ENCODE assay signal across 19 cellular contexts in genomic region chrX:72280210-72280882, GRCh38. TPM values are rescaled to one million over a fixed set of nuclear protein-coding genes. Genes with fewer than 3 reads are reported as not detected.
A peak's percentile ranks its signal among the peaks of the same experiment; 100 is the strongest.
DNase-seq lines count a peak whose midpoint lies in the region; TF ChIP-seq lines count a peak whose summit lies in the region.
"Had no signal": no experiment of that assay in that cellular context is flagged by ENCODE, and none has a peak within 500 bp of the region (broad histone marks: within the 10 kb centered on the region; RNA-seq: fewer than 3 reads in every experiment).

No MANE protein-coding gene starts in this region.

- H3K4me3 Mint-ChIP-seq in immature natural killer cell, result no peak overlapping the region
- H3K4me3 Mint-ChIP-seq: activated T-helper 17 cell treated with anti-CD3 and anti-CD28 coated beads, Interleukin-2, amount 50 U/mL, for 72 hours; endodermal cell; memory B cell; natural killer cell; T-cell had no signal

- H3K27me3 Mint-ChIP-seq in immature natural killer cell (ENCODE audit: low read depth in 3 of 3), result peaks cover 3 to 5% (median 3%) of the 10 kb centered on the region in 3 donors
- H3K27me3 Mint-ChIP-seq: memory B cell had no signal

- H3K27me3 ChIP-seq in neuronal stem cell (ENCODE audit: control insufficient read depth in 3 of 3, insufficient read depth in 3 of 3, low read depth in 1 of 3, low read length in 3 of 3), result peaks cover 0 to 5% (median 0%) of the 10 kb centered on the region in 3 experiments
- H3K27me3 ChIP-seq in thyroid gland, result no peaks in the 10 kb centered on the region

- H3K4me1 ChIP-seq in neuronal stem cell (ENCODE audit: control insufficient read depth in 2 of 2, insufficient read depth in 1 of 2, low read depth in 1 of 2, low read length in 2 of 2) (peaks cover 7 to 12% of the 10 kb centered on the region in 2 donors), thyroid gland (peaks cover 3 to 10% of the 10 kb centered on the region in 2 donors), OCI-LY7 (ENCODE audit: insufficient read depth, low read length, poor library complexity, severe bottlenecking) (peaks cover 3% of the 10 kb centered on the region)

- peak overlapping the region; percentile 74 for H2AFZ ChIP-seq in neuronal stem cell (ENCODE audit: low read length)
- no peak overlapping the region for H2AFZ ChIP-seq in OCI-LY7 (ENCODE audit: low read length)

- H3K4me1 Mint-ChIP-seq in immature natural killer cell, result peaks cover 12% of the 10 kb centered on the region in 2 donors
- H3K4me1 Mint-ChIP-seq: activated T-helper 17 cell treated with anti-CD3 and anti-CD28 coated beads, Interleukin-2, amount 50 U/mL, for 72 hours had no signal

- POLR2A ChIA-PET in OCI-LY7 (lab: Charles Lee), result no interaction called here

- TF ChIP-seq POLR2A in thyroid gland (IDR thresholded peaks at IDR 0.05), result no peak

- H2BK5ac ChIP-seq in neuronal stem cell (ENCODE audit: low read length), result no peak overlapping the region

- intact Hi-C loops in thyroid gland (cut with DNase I), result no loop called here
- intact Hi-C loops in OCI-LY7 (cut with micrococcal nuclease; ENCODE audit: unreplicated experiment), result no loop called here

- peak overlapping the region; percentile 18 for H3K4me2 ChIP-seq in neuronal stem cell (ENCODE audit: insufficient read depth, low read length, poor library complexity, severe bottlenecking)
- no peak overlapping the region for H3K4me2 ChIP-seq in OCI-LY7 (ENCODE audit: low read length)

- H3K36me3 ChIP-seq in neuronal stem cell (replicated peaks in 1 of 2; ENCODE audit: control insufficient read depth in 2 of 2, insufficient read depth in 2 of 2, low read length in 2 of 2) (peaks cover 3 to 11% of the 10 kb centered on the region in 2 donors), thyroid gland (no peaks in the 10 kb centered on the region), OCI-LY7 (ENCODE audit: insufficient read depth, low read length) (peaks cover 16% of the 10 kb centered on the region)

- 0 out of 2 replicates have a peak, but pooled peaks cover 7% of the 10 kb centered on the region for H4K20me1 ChIP-seq in OCI-LY7 (ENCODE audit: insufficient read depth, low read length)

- H3K4me3 ChIP-seq in neuronal stem cell (ENCODE audit: low read length in 2 of 2), result no peak overlapping the region
- no peak overlapping the region for H3K4me3 ChIP-seq in thyroid gland (replicated peaks in 1 of 3)
- no peak overlapping the region for H3K4me3 ChIP-seq in OCI-LY7 (ENCODE audit: low read depth, low read length, poor library complexity, severe bottlenecking)

- H4K8ac ChIP-seq in neuronal stem cell (ENCODE audit: low read depth, low read length), result no peak overlapping the region

- no peaks in the 10 kb centered on the region for H3K9me3 ChIP-seq in neuronal stem cell (replicated peaks in 1 of 2; ENCODE audit: control insufficient read depth in 2 of 2, insufficient read depth in 1 of 2, low read depth in 1 of 2, low read length in 2 of 2)
- no peaks in the 10 kb centered on the region for H3K9me3 ChIP-seq in thyroid gland
- no peaks in the 10 kb centered on the region for H3K9me3 ChIP-seq in OCI-LY7 (ENCODE audit: low read length)

- peaks cover 17% of the 10 kb centered on the region for H3K79me2 ChIP-seq in OCI-LY7 (ENCODE audit: insufficient read depth, low read depth, low read length)

- no peak overlapping the region for H2AK5ac ChIP-seq in neuronal stem cell (ENCODE audit: low read depth, low read length)

- no peak overlapping the region for H3K4ac ChIP-seq in neuronal stem cell (ENCODE audit: low read length)

- BruUV-seq in OCI-LY7 (replicated peaks; lab: Mats Ljungman, UMichigan), result no TSS peak

- H3K23ac ChIP-seq in neuronal stem cell (ENCODE audit: low read depth, low read length, poor library complexity), result no peak overlapping the region

- DNase-seq in ELF-1 (ENCODE audit: low read depth, low spot score) (peak; percentile 5), NCI-H2227 (lab: John Stamatoyannopoulos, UW; ENCODE audit: unreplicated experiment) (peak; percentile 21), caudate nucleus (lab: John Stamatoyannopoulos, UW) (peak in 39 of 61 donors; percentile 2 to 79 (median 20)), neuronal stem cell (ENCODE audit: low spot score) (no peak), thyroid gland (no peak), OCI-LY7 (ENCODE audit: low spot score) (no peak), immature natural killer cell (no peak), UCSD-AML1 (lab: John Stamatoyannopoulos, UW; ENCODE audit: unreplicated experiment) (no peak)
- DNase-seq: cerebellar nuclear complex; endodermal cell; foreskin melanocyte; natural killer cell; NCI-H1092 treated with DMSO at 0.1 percent for 48 hours; NCI-H2107; NCI-H774; stimulated activated CD4-positive, alpha-beta T cell treated with anti-CD3 and anti-CD28 coated beads, Interleukin-1b, Interleukin-23, amount 100 ng/mL, for 48 hours; T-cell had no signal

- no CpG with 5 or more reads among the region's 7 CpGs for WGBS in neuronal stem cell (ENCODE audit: extremely low coverage in 2 of 2, insufficient read length in 2 of 2, insufficient replicate concordance in 1 of 2), 2 donors
- 59 to 60% methylated on average over 7 of the region's 7 CpGs for WGBS in thyroid gland, 2 donors

- no peak overlapping the region for H2BK12ac ChIP-seq in neuronal stem cell (ENCODE audit: low read length)

- no peak overlapping the region for H4K91ac ChIP-seq in neuronal stem cell (ENCODE audit: low read depth, low read length, poor library complexity)

- no peak overlapping the region for H2BK15ac ChIP-seq in neuronal stem cell (ENCODE audit: low read length)

- no peak overlapping the region for H2BK120ac ChIP-seq in neuronal stem cell (ENCODE audit: low read depth, low read length)

- peaks cover 0 to 4% (median 2%) of the 10 kb centered on the region in 3 donors for H3K36me3 Mint-ChIP-seq in immature natural killer cell

- TF ChIP-seq CTCF in thyroid gland (IDR thresholded peaks at IDR 0.05), result no peak
- no peak for TF ChIP-seq CTCF in OCI-LY7 (conservative IDR thresholded peaks at IDR 0.05; ENCODE audit: low read length)

- H3K79me1 ChIP-seq in neuronal stem cell (ENCODE audit: low read depth, low read length), result no peaks in the 10 kb centered on the region

- CTCF ChIA-PET in OCI-LY7 (lab: Charles Lee; ENCODE audit: unreplicated experiment), result no interaction called here

- no peak overlapping the region for H3K14ac ChIP-seq in neuronal stem cell (ENCODE audit: low read length)

- no peak overlapping the region for H3K27ac Mint-ChIP-seq in immature natural killer cell
- H3K27ac Mint-ChIP-seq: activated T-helper 17 cell treated with anti-CD3 and anti-CD28 coated beads, Interleukin-2, amount 50 U/mL, for 72 hours; endodermal cell; memory B cell; natural killer cell; T-cell had no signal

- no peaks in the 10 kb centered on the region for H3K9me3 Mint-ChIP-seq in immature natural killer cell
- H3K9me3 Mint-ChIP-seq: activated T-helper 17 cell treated with anti-CD3 and anti-CD28 coated beads, Interleukin-2, amount 50 U/mL, for 72 hours; memory B cell; natural killer cell; T-cell had no signal

- no peak overlapping the region for H3K9ac ChIP-seq in neuronal stem cell (ENCODE audit: low read depth, low read length, poor library complexity)

- no peak overlapping the region for H3K18ac ChIP-seq in neuronal stem cell (ENCODE audit: low read length)

- H3K27ac ChIP-seq in caudate nucleus (ENCODE audit: low read depth, low read length) (no peak overlapping the region), neuronal stem cell (replicated peaks; ENCODE audit: low read length) (no peak overlapping the region), thyroid gland (no peak overlapping the region), OCI-LY7 (ENCODE audit: low read depth, low read length, poor library complexity, severe bottlenecking) (no peak overlapping the region)

- no peaks in the 10 kb centered on the region for H3K9me2 ChIP-seq in OCI-LY7 (ENCODE audit: insufficient read depth, low read length)

RNA-seq across cellular contexts. Expression of gene RPS4X, which starts 3.3 kb away (rescaled TPM):
- 1,442 TPM for polyA plus RNA-seq in neuronal stem cell (2013, experiment 1 of 2)
- polyA plus RNA-seq in neuronal stem cell (2013, experiment 2 of 2), result 1,420 TPM
- 1,000 to 10,000 TPM in 1 of 4 donors, 100 to 1,000 TPM in 3; 602 to 1,253 (median 805) TPM for total RNA-seq in thyroid gland
- 1,046 and 1,157 TPM in 2 replicates for total RNA-seq in OCI-LY7 (2014; rRNA removed; shearing (Covaris generic))
- total RNA-seq in OCI-LY7 (2022), result 1,024 and 1,064 TPM in 2 replicates
- 100 to 1,000 TPM; 414 to 635 (median 421) TPM for polyA plus RNA-seq in immature natural killer cell

RNA-seq across cellular contexts. Expression of gene CITED1, which starts 25.4 kb away (rescaled TPM):
- polyA plus RNA-seq in neuronal stem cell (2013, experiment 1 of 2), result 4.0 TPM
- 3.6 TPM for polyA plus RNA-seq in neuronal stem cell (2013, experiment 2 of 2)
- total RNA-seq in thyroid gland (10 to 100 TPM in 2 of 4 donors, 1 to 10 TPM in 2; 5.5 to 29.9 (median 17.5) TPM), OCI-LY7 (2022) (0.49 TPM in 1 of 2 replicates, not detected in the other)
- 1.0 TPM in 1 of 2 replicates, not detected in the other for total RNA-seq in OCI-LY7 (2014; rRNA removed; shearing (Covaris generic))
- polyA plus RNA-seq in immature natural killer cell, result 1 to 10 TPM in 1 of 3 donors, not detected in 2; 1.8 TPM
- total RNA-seq: activated T-helper 17 cell treated with anti-CD3 and anti-CD28 coated beads, Interleukin-2, amount 50 U/mL, for 72 hours; T-cell had no signal

RNA-seq across cellular contexts. Expression of gene ERCC6L, which starts 41.5 kb away (rescaled TPM):
- polyA plus RNA-seq in neuronal stem cell (2013, experiment 1 of 2), result 7.9 TPM
- 7.9 TPM for polyA plus RNA-seq in neuronal stem cell (2013, experiment 2 of 2)
- total RNA-seq in thyroid gland (under 1 TPM in 1 of 4 donors, not detected in 3; 0.13 TPM), OCI-LY7 (2022) (14.1 and 14.7 TPM in 2 replicates)
- 12.6 and 13.5 TPM in 2 replicates for total RNA-seq in OCI-LY7 (2014; rRNA removed; shearing (Covaris generic))
- polyA plus RNA-seq in immature natural killer cell, result under 1 TPM; 0.21 to 0.68 (median 0.38) TPM

Comparison
In these comparisons a context has a peak if more than half of its experiments do, and no peak if none do; other contexts are left out.
1. DNase-seq: peak in ELF-1 (single experiment), NCI-H2227 (single experiment) and caudate nucleus (39 of 61); none in neuronal stem cell (single experiment), thyroid gland (0 of 2), OCI-LY7 (single experiment), immature natural killer cell (0 of 3) and UCSD-AML1 (single experiment).
2. RNA of gene ERCC6L, which starts 41.5 kb away (total RNA-seq): 12.6 to 14.7 TPM in OCI-LY7; 0.13 TPM in thyroid gland; every median in the first group is over 10 times any median in the second.